In the genomic region with DNA sequence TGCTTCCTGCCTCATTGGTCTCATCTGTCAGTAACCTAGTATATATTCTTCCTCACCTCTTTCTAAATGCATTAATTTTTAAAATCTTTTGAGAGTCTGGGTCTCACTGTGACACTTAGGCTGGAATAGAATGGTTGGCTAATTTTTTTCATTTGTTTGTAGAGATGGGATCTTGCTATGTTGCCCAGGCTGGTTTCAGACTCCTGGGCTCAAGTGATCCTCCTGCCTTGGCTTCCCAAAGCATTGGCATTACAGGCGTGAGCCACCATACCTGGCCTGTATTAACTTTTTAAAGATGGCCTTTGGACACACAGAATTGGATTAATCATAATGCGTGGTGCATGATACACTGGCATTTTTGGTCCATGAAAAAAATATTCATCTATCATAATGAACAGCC, we compare ENCODE assay signal across 23 cellular contexts. TPM values are rescaled to one million over a fixed set of nuclear protein-coding genes. Genes with fewer than 3 reads are reported as not detected.
"Had no signal": no experiment of that assay in that cellular context is flagged by ENCODE, and none has a peak within 500 bp of the region (broad histone marks: within the 10 kb centered on the region; RNA-seq: fewer than 3 reads in every experiment).

No MANE protein-coding gene starts in this region.

- H3K4me3 Mint-ChIP-seq: naive thymus-derived CD8-positive, alpha-beta T cell had no signal

- H3K27me3 ChIP-seq: esophagus squamous epithelium, gastroesophageal sphincter, neutrophil, sigmoid colon, upper lobe of left lung, uterus had no signal

- FAIRE-seq: colon had no signal

- H3K9me3 ChIP-seq: neutrophil, uterus had no signal

- H3K4me1 ChIP-seq: uterus had no signal

- ATAC-seq: gastroesophageal sphincter; left ventricle myocardium superior; naive thymus-derived CD8-positive, alpha-beta T cell; psoas muscle had no signal

- H3K4me3 ChIP-seq: esophagus squamous epithelium, gastroesophageal sphincter, psoas muscle, sigmoid colon, skin epidermis, upper lobe of left lung, uterus had no signal

- H3K36me3 ChIP-seq: esophagus squamous epithelium, gastroesophageal sphincter, neutrophil, sigmoid colon, upper lobe of left lung, uterus had no signal

- DNase-seq: dermis blood vessel endothelial cell; esophagus squamous epithelium; foreskin fibroblast; glutamatergic neuron; left ventricle myocardium superior; naive thymus-derived CD8-positive, alpha-beta T cell; psoas muscle; sigmoid colon; stimulated activated CD4-positive, alpha-beta T cell treated with anti-CD3 and anti-CD28 coated beads, Interleukin-12 subunit alpha, Interleukin-12 subunit beta, amount 100 ng/mL, for 4 hours; stimulated activated naive CD4-positive, alpha-beta T cell; upper lobe of left lung; uterus had no signal

- H3K27ac ChIP-seq: esophagus squamous epithelium, gastroesophageal sphincter, neutrophil, psoas muscle, sigmoid colon, skin epidermis, upper lobe of left lung, uterus had no signal

- H3K27me3 Mint-ChIP-seq: naive thymus-derived CD8-positive, alpha-beta T cell had no signal

- H3K27ac Mint-ChIP-seq: naive thymus-derived CD8-positive, alpha-beta T cell had no signal

RNA-seq across cellular contexts. Expression of gene WDR87, which starts 30.5 kb away (rescaled TPM):
- total RNA-seq: dermis blood vessel endothelial cell; epithelial cell of proximal tubule; esophagus squamous epithelium; gastroesophageal sphincter; kidney epithelial cell; left colon; left ventricle myocardium superior; lung microvascular endothelial cell; mesenteric fat pad; naive thymus-derived CD8-positive, alpha-beta T cell; osteoblast; psoas muscle; sigmoid colon; upper lobe of left lung; uterus had no signal
- polyA plus RNA-seq: naive thymus-derived CD8-positive, alpha-beta T cell; neural cell; sigmoid colon had no signal
